In genomic region chr15:80677041-80677440, GRCh38 we compare ENCODE assay signal across 19 cellular contexts. TPM values are rescaled to one million over a fixed set of nuclear protein-coding genes. Genes with fewer than 3 reads are reported as not detected.
DNase-seq lines count a peak whose midpoint lies in the region; ATAC-seq and TF ChIP-seq lines count a peak whose summit lies in the region.
"Had no signal": no experiment of that assay in that cellular context is flagged by ENCODE, and none has a peak within 500 bp of the region (broad histone marks: within the 10 kb centered on the region; RNA-seq: fewer than 3 reads in every experiment).

No MANE protein-coding gene starts in this region.

- in situ Hi-C loops in GM13977 (cut with MboI; ENCODE audit: low pct_unique_long_range_greater_than_20kb, low sequenced_read_pairs, unreplicated experiment) = no loop called here

- DNase-seq in PC-3 = peak; percentile 84
- no peak for DNase-seq in epithelial cell of prostate (ENCODE audit: low read depth, low spot score)
- DNase-seq in progenitor cell of endocrine pancreas (ENCODE audit: low spot score, unreplicated experiment) = no peak
- DNase-seq in SK-N-SH = no peak
- DNase-seq in GM13977 (ENCODE audit: low spot score) = no peak
- no peak for DNase-seq in activated gamma-delta T cell (lab: John Stamatoyannopoulos, UW)
- DNase-seq in naive thymus-derived CD4-positive, alpha-beta T cell = no peak
- DNase-seq: 8988T; ACHN; BE2C; C1 segment of cervical spinal cord; CD4-positive, alpha-beta memory T cell; CD4-positive, CD25-positive, alpha-beta regulatory T cell; CD8-positive, alpha-beta memory T cell; COR-L47; DMS79 treated with DMSO at 0.1 percent for 48 hours; GF-D8 had no signal

- BruUV-seq in PC-3 (replicated peaks; lab: Mats Ljungman, UMichigan) = no TSS peak

- WGBS in SK-N-SH (ENCODE audit: low lambda C conversion rate) = 88% methylated on average over 2 of the region's 2 CpGs

- POLR2A ChIA-PET in PC-3 (lab: Charles Lee; ENCODE audit: unreplicated experiment) = no interaction called here
- POLR2A ChIA-PET in SK-N-SH (lab: Yijun Ruan, JAX) = no interaction called here
- POLR2A ChIA-PET in naive thymus-derived CD4-positive, alpha-beta T cell (lab: Charles Lee) = no interaction called here

- peaks cover 5% of the 10 kb centered on the region for H3K4me1 Mint-ChIP-seq in progenitor cell of endocrine pancreas (ENCODE audit: low read depth)
- peaks cover 0 to 9% (median 0%) of the 10 kb centered on the region in 7 donors for H3K4me1 Mint-ChIP-seq in naive thymus-derived CD4-positive, alpha-beta T cell

- CTCF ChIA-PET in PC-3 (lab: Charles Lee) = no interaction called here
- CTCF ChIA-PET in SK-N-SH (lab: Yijun Ruan, JAX) = no interaction called here
- CTCF ChIA-PET in naive thymus-derived CD4-positive, alpha-beta T cell (lab: Charles Lee) = no interaction called here

- H3K9me3 Mint-ChIP-seq in progenitor cell of endocrine pancreas (ENCODE audit: low read depth) = no peaks in the 10 kb centered on the region
- peaks cover 0 to 1% (median 0%) of the 10 kb centered on the region in 11 donors for H3K9me3 Mint-ChIP-seq in naive thymus-derived CD4-positive, alpha-beta T cell
- H3K9me3 Mint-ChIP-seq: CD4-positive, CD25-positive, alpha-beta regulatory T cell; CD8-positive, alpha-beta memory T cell had no signal

- no peak overlapping the region for H3K4me3 ChIP-seq in PC-3 (ENCODE audit: low read length)
- no peak overlapping the region for H3K4me3 ChIP-seq in SK-N-SH (ENCODE audit: low read depth in 2 of 2, low read length in 1 of 2)
- no peak overlapping the region for H3K4me3 ChIP-seq in naive thymus-derived CD4-positive, alpha-beta T cell (ENCODE audit: low read length)
- H3K4me3 ChIP-seq: BLaER1 had no signal

- H3K36me3 Mint-ChIP-seq in progenitor cell of endocrine pancreas (ENCODE audit: insufficient read depth) = no peaks in the 10 kb centered on the region
- H3K36me3 Mint-ChIP-seq in naive thymus-derived CD4-positive, alpha-beta T cell = no peaks in the 10 kb centered on the region
- H3K36me3 Mint-ChIP-seq: CD14-positive monocyte; CD4-positive, alpha-beta memory T cell; CD4-positive, CD25-positive, alpha-beta regulatory T cell had no signal

- peak overlapping the region; percentile 99 for H3K27ac ChIP-seq in PC-3 (ENCODE audit: low read length)
- H3K27ac ChIP-seq in epithelial cell of prostate = peak overlapping the region; percentile 21
- H3K27ac ChIP-seq in SK-N-SH (ENCODE audit: low read depth in 2 of 2, low read length in 1 of 2) = no peak overlapping the region
- no peak overlapping the region for H3K27ac ChIP-seq in naive thymus-derived CD4-positive, alpha-beta T cell (ENCODE audit: low read depth, low read length)
- H3K27ac ChIP-seq: BLaER1 had no signal

- H3K9me3 ChIP-seq in PC-3 (ENCODE audit: low read length) (no peaks in the 10 kb centered on the region), SK-N-SH (no peaks in the 10 kb centered on the region)
- no peaks in the 10 kb centered on the region for H3K9me3 ChIP-seq in naive thymus-derived CD4-positive, alpha-beta T cell (ENCODE audit: control insufficient read depth in 2 of 3, low read length in 3 of 3)
- H3K9me3 ChIP-seq: BE2C, BLaER1 had no signal

- no peak; the same call in 1 of the 2 replicates for ATAC-seq in PC-3
- no peak for ATAC-seq in naive thymus-derived CD4-positive, alpha-beta T cell

- H3K9me2 ChIP-seq in PC-3 (replicated peaks; ENCODE audit: low read length) = no peaks in the 10 kb centered on the region
- no peaks in the 10 kb centered on the region for H3K9me2 ChIP-seq in SK-N-SH

- H3K4me1 ChIP-seq in PC-3 (ENCODE audit: insufficient read depth, low read length) (peaks cover 54% of the 10 kb centered on the region), SK-N-SH (ENCODE audit: control insufficient read depth in 1 of 2, insufficient read depth in 2 of 2, low read depth in 1 of 2, low read length in 1 of 2) (no peaks in the 10 kb centered on the region; a peak in 1 of 4 replicates)
- H3K4me1 ChIP-seq in naive thymus-derived CD4-positive, alpha-beta T cell (ENCODE audit: control insufficient read depth in 2 of 2, insufficient read depth in 2 of 2, low read length in 2 of 2) = no peaks in the 10 kb centered on the region
- H3K4me1 ChIP-seq: BE2C had no signal

- no peak for TF ChIP-seq RAD21 in SK-N-SH (IDR thresholded peaks at IDR 0.05; ENCODE audit: low read length)

- no peaks in the 10 kb centered on the region for H4K20me1 ChIP-seq in PC-3 (ENCODE audit: low read length)
- H4K20me1 ChIP-seq in SK-N-SH (ENCODE audit: insufficient read depth) = no peaks in the 10 kb centered on the region
- H4K20me1 ChIP-seq: BLaER1 had no signal

- TF ChIP-seq CTCF in PC-3 (conservative IDR thresholded peaks at IDR 0.05; ENCODE audit: low read depth, low read length) = no peak
- TF ChIP-seq CTCF in progenitor cell of endocrine pancreas (IDR thresholded peaks at IDR 0.05; ENCODE audit: unreplicated experiment) = no peak
- no peak for TF ChIP-seq CTCF in SK-N-SH (IDR thresholded peaks at IDR 0.05)
- TF ChIP-seq CTCF in GM13977 (IDR thresholded peaks at IDR 0.05; ENCODE audit: extremely low read depth, insufficient read depth, missing control alignments) = no peak

- H3K27ac Mint-ChIP-seq in progenitor cell of endocrine pancreas = peak overlapping the region; percentile 14
- H3K27ac Mint-ChIP-seq in naive thymus-derived CD4-positive, alpha-beta T cell = peak overlapping the region in 1 of 9 donors; percentile 63
- H3K27ac Mint-ChIP-seq: CD14-positive monocyte; CD4-positive, alpha-beta memory T cell; CD4-positive, CD25-positive, alpha-beta regulatory T cell had no signal

- H3K4me3 Mint-ChIP-seq in progenitor cell of endocrine pancreas (ENCODE audit: low read depth) = no peak overlapping the region
- no peak overlapping the region for H3K4me3 Mint-ChIP-seq in naive thymus-derived CD4-positive, alpha-beta T cell
- H3K4me3 Mint-ChIP-seq: CD14-positive monocyte; CD4-positive, alpha-beta memory T cell; CD4-positive, CD25-positive, alpha-beta regulatory T cell; CD8-positive, alpha-beta memory T cell had no signal

- H3K79me2 ChIP-seq in PC-3 (ENCODE audit: low read length) (no peaks in the 10 kb centered on the region), SK-N-SH (ENCODE audit: insufficient read depth) (no peaks in the 10 kb centered on the region)

- peak overlapping the region; percentile 49 for H3K4me2 ChIP-seq in PC-3 (ENCODE audit: low read length)
- no peak overlapping the region for H3K4me2 ChIP-seq in SK-N-SH
- H3K4me2 ChIP-seq: BLaER1 had no signal

- TF ChIP-seq EP300 in SK-N-SH (IDR thresholded peaks at IDR 0.05; ENCODE audit: borderline replicate concordance in 1 of 2, low read depth in 1 of 2, low read length in 1 of 2) = no peak

- H3K27me3 ChIP-seq in PC-3 (ENCODE audit: low read length) = no peaks in the 10 kb centered on the region
- no peaks in the 10 kb centered on the region for H3K27me3 ChIP-seq in SK-N-SH (ENCODE audit: insufficient read depth)
- no peaks in the 10 kb centered on the region for H3K27me3 ChIP-seq in naive thymus-derived CD4-positive, alpha-beta T cell (ENCODE audit: control insufficient read depth in 2 of 2, insufficient read depth in 2 of 2, low read length in 2 of 2)
- H3K27me3 ChIP-seq: BE2C, BLaER1 had no signal

- H3K27me3 Mint-ChIP-seq in progenitor cell of endocrine pancreas = peaks cover 4% of the 10 kb centered on the region
- H3K27me3 Mint-ChIP-seq in naive thymus-derived CD4-positive, alpha-beta T cell = peaks cover 9 to 36% (median 28%) of the 10 kb centered on the region in 5 donors

- intact Hi-C loops in PC-3 (cut with micrococcal nuclease) = no loop called here
- intact Hi-C loops in naive thymus-derived CD4-positive, alpha-beta T cell (cut with micrococcal nuclease) = no loop called here

- H2AFZ ChIP-seq in PC-3 (ENCODE audit: low read length) (no peak overlapping the region), SK-N-SH (ENCODE audit: low read depth) (no peak overlapping the region)

- H3K9ac ChIP-seq in PC-3 (ENCODE audit: low read length) = peak overlapping the region; percentile 29; the same call in 1 of the 2 replicates
- no peak overlapping the region for H3K9ac ChIP-seq in SK-N-SH
- H3K9ac ChIP-seq: BLaER1 had no signal

- H3F3A ChIP-seq in PC-3 (ENCODE audit: low read length, unreplicated experiment) = no peaks in the 10 kb centered on the region
- H3F3A ChIP-seq in SK-N-SH (replicated peaks; ENCODE audit: insufficient read depth) = no peaks in the 10 kb centered on the region

- no peaks in the 10 kb centered on the region for H3K36me3 ChIP-seq in PC-3 (ENCODE audit: low read depth, low read length)
- no peaks in the 10 kb centered on the region for H3K36me3 ChIP-seq in SK-N-SH (replicated peaks in 1 of 2; ENCODE audit: control insufficient read depth in 1 of 2, insufficient read depth in 2 of 2, low read length in 1 of 2)
- no peaks in the 10 kb centered on the region for H3K36me3 ChIP-seq in naive thymus-derived CD4-positive, alpha-beta T cell (ENCODE audit: control insufficient read depth in 2 of 3, insufficient read depth in 3 of 3, low read length in 3 of 3)
- H3K36me3 ChIP-seq: BE2C, BLaER1 had no signal

TF ChIP-seq in SK-N-SH, 30 proteins besides CTCF, POLR2A, EP300 and RAD21 (continues in another document):
- TF ChIP-seq ELF1 (IDR thresholded peaks at IDR 0.05) (no peak), USF1 (IDR thresholded peaks at IDR 0.05; ENCODE audit: borderline replicate concordance, low read depth) (no peak)

RNA-seq across cellular contexts. Expression of gene ABHD17C, which starts 18.1 kb away (rescaled TPM):
- 10.3 and 14.2 TPM in 2 replicates for total RNA-seq in PC-3 (2014; rRNA removed)
- 19.8 and 20.6 TPM in 2 replicates for total RNA-seq in progenitor cell of endocrine pancreas
- polyA plus RNA-seq in SK-N-SH (2012; rRNA removed) = 9.2 and 11.7 TPM in 2 replicates
- polyA plus RNA-seq in SK-N-SH (2012; cell fraction: cytosol; rRNA removed) = 12.4 and 16.0 TPM in 2 replicates
- polyA plus RNA-seq in SK-N-SH (2012; cell fraction: nucleus; rRNA removed) = 4.1 and 7.8 TPM in 2 replicates
- 1 to 10 TPM; 1.3 to 2.8 (median 1.9) TPM for total RNA-seq in naive thymus-derived CD4-positive, alpha-beta T cell
- polyA plus RNA-seq in naive thymus-derived CD4-positive, alpha-beta T cell = under 1 TPM; 0.26 to 0.79 TPM

Comparison
In these comparisons a context has a peak if more than half of its experiments do, and no peak if none do; other contexts are left out.
1. H3K27ac ChIP-seq: peak in PC-3 (single experiment) and epithelial cell of prostate (single experiment); none in SK-N-SH (0 of 2) and naive thymus-derived CD4-positive, alpha-beta T cell (single experiment).